1 cellular context compared by ENCODE assay signal in genomic region chr13:44373601-44374347, GRCh38.
TF ChIP-seq lines count a peak whose summit lies in the region.

SERP2 (plus strand) TSS chr13:44373824; CDS start chr13:44374026, 202 bp downstream.

TF ChIP-seq in HEK293, 187 proteins besides CTCF, POLR2A, EP300 and RAD21 (continued from another document and continues in another):
- TF ChIP-seq REST (tag by site-specific recombination; IDR thresholded peaks at IDR 0.05) (no peak), ZFP37 (tag by site-specific recombination; IDR thresholded peaks at IDR 0.05) (no peak), ZNF76 (tag by site-specific recombination; IDR thresholded peaks at IDR 0.05; ENCODE audit: borderline replicate concordance, low read depth) (no peak), ZNF785 (tag by site-specific recombination; IDR thresholded peaks at IDR 0.05) (no peak), SP7 (tag by site-specific recombination; IDR thresholded peaks at IDR 0.05) (no peak), ZNF48 (tag by site-specific recombination; IDR thresholded peaks at IDR 0.05) (no peak), ZNF549 (tag by site-specific recombination; IDR thresholded peaks at IDR 0.05) (no peak), ZNF324 (tag by site-specific recombination; IDR thresholded peaks at IDR 0.05) (no peak), ZNF169 (tag by site-specific recombination; IDR thresholded peaks at IDR 0.05) (no peak), ZNF133 (tag by site-specific recombination; IDR thresholded peaks at IDR 0.05) (no peak), ZNF174 (tag by site-specific recombination; IDR thresholded peaks at IDR 0.05) (no peak), ZNF768 (tag by site-specific recombination; IDR thresholded peaks at IDR 0.05) (no peak), FEZF1 (tag by site-specific recombination; IDR thresholded peaks at IDR 0.05) (no peak), SP3 (tag by site-specific recombination; IDR thresholded peaks at IDR 0.05) (peak; percentile 41; the same call in 1 of the 2 replicates), MYNN (tag by site-specific recombination; IDR thresholded peaks at IDR 0.05; ENCODE audit: borderline replicate concordance) (no peak), ZNF221 (tag by site-specific recombination; IDR thresholded peaks at IDR 0.05; ENCODE audit: borderline replicate concordance) (no peak), ZNF555 (tag by site-specific recombination; conservative IDR thresholded peaks at IDR 0.05) (no peak), ZNF529 (tag by site-specific recombination; IDR thresholded peaks at IDR 0.05; ENCODE audit: insufficient replicate concordance) (no peak), ZNF621 (tag by site-specific recombination; IDR thresholded peaks at IDR 0.05) (no peak), ZNF544 (tag by site-specific recombination; IDR thresholded peaks at IDR 0.05) (no peak), ZNF626 (tag by site-specific recombination; IDR thresholded peaks at IDR 0.05) (no peak), ZNF843 (tag by site-specific recombination; IDR thresholded peaks at IDR 0.05) (no peak), ZNF274 (IDR thresholded peaks at IDR 0.05; ENCODE audit: low read length) (no peak), ZNF274 (tag by site-specific recombination; IDR thresholded peaks at IDR 0.05; ENCODE audit: borderline replicate concordance) (no peak), ZNF571 (tag by site-specific recombination; IDR thresholded peaks at IDR 0.05) (no peak), ZNF239 (tag by site-specific recombination; IDR thresholded peaks at IDR 0.05) (no peak), ZNF112 (tag by site-specific recombination; IDR thresholded peaks at IDR 0.05) (no peak), ZNF132 (tag by site-specific recombination; IDR thresholded peaks at IDR 0.05; ENCODE audit: borderline replicate concordance) (no peak), ZSCAN30 (tag by site-specific recombination; IDR thresholded peaks at IDR 0.05) (0 out of 2 replicates have a peak, but pooled peaks have one; percentile 68), ZNF654 (tag by site-specific recombination; IDR thresholded peaks at IDR 0.05; ENCODE audit: low read depth) (no peak), KLF17 (tag by site-specific recombination; IDR thresholded peaks at IDR 0.05) (no peak; the same call in 1 of the 2 replicates), ZNF175 (tag by site-specific recombination; IDR thresholded peaks at IDR 0.05) (no peak), PRDM10 (tag by site-specific recombination; IDR thresholded peaks at IDR 0.05) (no peak), IKZF3 (tag by site-specific recombination; IDR thresholded peaks at IDR 0.05) (no peak), ZNF514 (tag by site-specific recombination; IDR thresholded peaks at IDR 0.05) (no peak), ZXDB (tag by site-specific recombination; IDR thresholded peaks at IDR 0.05) (no peak), SALL2 (tag by site-specific recombination; IDR thresholded peaks at IDR 0.05; ENCODE audit: borderline replicate concordance) (no peak), ZBTB17 (tag by site-specific recombination; IDR thresholded peaks at IDR 0.05) (peak; percentile 60; the same call in 1 of the 2 replicates), GFI1B (tag by site-specific recombination; IDR thresholded peaks at IDR 0.05) (no peak), ZNF223 (tag by site-specific recombination; IDR thresholded peaks at IDR 0.05) (no peak), ZNF350 (tag by site-specific recombination; IDR thresholded peaks at IDR 0.05) (no peak), YY2 (tag by site-specific recombination; IDR thresholded peaks at IDR 0.05) (no peak), ZNF776 (tag by site-specific recombination; IDR thresholded peaks at IDR 0.05; ENCODE audit: borderline replicate concordance) (no peak), TCF7L2 (IDR thresholded peaks at IDR 0.05; ENCODE audit: borderline replicate concordance, low read depth, low read length) (no peak)
- TF ChIP-seq, protein P1, sequence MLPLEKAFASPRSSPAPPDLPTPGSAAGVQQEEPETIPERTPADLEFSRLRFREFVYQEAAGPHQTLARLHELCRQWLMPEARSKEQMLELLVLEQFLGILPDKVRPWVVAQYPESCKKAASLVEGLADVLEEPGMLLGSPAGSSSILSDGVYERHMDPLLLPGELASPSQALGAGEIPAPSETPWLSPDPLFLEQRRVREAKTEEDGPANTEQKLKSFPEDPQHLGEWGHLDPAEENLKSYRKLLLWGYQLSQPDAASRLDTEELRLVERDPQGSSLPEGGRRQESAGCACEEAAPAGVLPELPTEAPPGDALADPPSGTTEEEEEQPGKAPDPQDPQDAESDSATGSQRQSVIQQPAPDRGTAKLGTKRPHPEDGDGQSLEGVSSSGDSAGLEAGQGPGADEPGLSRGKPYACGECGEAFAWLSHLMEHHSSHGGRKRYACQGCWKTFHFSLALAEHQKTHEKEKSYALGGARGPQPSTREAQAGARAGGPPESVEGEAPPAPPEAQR (tag by site-specific recombination; IDR thresholded peaks at IDR 0.05) = no peak
- TF ChIP-seq, protein P2, sequence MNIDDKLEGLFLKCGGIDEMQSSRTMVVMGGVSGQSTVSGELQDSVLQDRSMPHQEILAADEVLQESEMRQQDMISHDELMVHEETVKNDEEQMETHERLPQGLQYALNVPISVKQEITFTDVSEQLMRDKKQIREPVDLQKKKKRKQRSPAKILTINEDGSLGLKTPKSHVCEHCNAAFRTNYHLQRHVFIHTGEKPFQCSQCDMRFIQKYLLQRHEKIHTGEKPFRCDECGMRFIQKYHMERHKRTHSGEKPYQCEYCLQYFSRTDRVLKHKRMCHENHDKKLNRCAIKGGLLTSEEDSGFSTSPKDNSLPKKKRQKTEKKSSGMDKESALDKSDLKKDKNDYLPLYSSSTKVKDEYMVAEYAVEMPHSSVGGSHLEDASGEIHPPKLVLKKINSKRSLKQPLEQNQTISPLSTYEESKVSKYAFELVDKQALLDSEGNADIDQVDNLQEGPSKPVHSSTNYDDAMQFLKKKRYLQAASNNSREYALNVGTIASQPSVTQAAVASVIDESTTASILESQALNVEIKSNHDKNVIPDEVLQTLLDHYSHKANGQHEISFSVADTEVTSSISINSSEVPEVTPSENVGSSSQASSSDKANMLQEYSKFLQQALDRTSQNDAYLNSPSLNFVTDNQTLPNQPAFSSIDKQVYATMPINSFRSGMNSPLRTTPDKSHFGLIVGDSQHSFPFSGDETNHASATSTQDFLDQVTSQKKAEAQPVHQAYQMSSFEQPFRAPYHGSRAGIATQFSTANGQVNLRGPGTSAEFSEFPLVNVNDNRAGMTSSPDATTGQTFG (tag by site-specific recombination; IDR thresholded peaks at IDR 0.05; ENCODE audit: borderline replicate concordance) = no peak
- TF ChIP-seq, protein P3, sequence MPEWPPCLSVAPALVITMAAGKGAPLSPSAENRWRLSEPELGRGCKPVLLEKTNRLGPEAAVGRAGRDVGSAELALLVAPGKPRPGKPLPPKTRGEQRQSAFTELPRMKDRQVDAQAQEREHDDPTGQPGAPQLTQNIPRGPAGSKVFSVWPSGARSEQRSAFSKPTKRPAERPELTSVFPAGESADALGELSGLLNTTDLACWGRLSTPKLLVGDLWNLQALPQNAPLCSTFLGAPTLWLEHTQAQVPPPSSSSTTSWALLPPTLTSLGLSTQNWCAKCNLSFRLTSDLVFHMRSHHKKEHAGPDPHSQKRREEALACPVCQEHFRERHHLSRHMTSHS (tag by site-specific recombination; IDR thresholded peaks at IDR 0.05) = no peak
- TF ChIP-seq, protein P4, sequence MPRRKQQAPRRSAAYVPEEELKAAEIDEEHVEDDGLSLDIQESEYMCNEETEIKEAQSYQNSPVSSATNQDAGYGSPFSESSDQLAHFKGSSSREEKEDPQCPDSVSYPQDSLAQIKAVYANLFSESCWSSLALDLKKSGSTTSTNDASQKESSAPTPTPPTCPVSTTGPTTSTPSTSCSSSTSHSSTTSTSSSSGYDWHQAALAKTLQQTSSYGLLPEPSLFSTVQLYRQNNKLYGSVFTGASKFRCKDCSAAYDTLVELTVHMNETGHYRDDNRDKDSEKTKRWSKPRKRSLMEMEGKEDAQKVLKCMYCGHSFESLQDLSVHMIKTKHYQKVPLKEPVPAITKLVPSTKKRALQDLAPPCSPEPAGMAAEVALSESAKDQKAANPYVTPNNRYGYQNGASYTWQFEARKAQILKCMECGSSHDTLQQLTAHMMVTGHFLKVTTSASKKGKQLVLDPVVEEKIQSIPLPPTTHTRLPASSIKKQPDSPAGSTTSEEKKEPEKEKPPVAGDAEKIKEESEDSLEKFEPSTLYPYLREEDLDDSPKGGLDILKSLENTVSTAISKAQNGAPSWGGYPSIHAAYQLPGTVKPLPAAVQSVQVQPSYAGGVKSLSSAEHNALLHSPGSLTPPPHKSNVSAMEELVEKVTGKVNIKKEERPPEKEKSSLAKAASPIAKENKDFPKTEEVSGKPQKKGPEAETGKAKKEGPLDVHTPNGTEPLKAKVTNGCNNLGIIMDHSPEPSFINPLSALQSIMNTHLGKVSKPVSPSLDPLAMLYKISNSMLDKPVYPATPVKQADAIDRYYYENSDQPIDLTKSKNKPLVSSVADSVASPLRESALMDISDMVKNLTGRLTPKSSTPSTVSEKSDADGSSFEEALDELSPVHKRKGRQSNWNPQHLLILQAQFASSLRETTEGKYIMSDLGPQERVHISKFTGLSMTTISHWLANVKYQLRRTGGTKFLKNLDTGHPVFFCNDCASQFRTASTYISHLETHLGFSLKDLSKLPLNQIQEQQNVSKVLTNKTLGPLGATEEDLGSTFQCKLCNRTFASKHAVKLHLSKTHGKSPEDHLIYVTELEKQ (tag by site-specific recombination; IDR thresholded peaks at IDR 0.05; ENCODE audit: borderline replicate concordance) = no peak
- TF ChIP-seq, protein P5, sequence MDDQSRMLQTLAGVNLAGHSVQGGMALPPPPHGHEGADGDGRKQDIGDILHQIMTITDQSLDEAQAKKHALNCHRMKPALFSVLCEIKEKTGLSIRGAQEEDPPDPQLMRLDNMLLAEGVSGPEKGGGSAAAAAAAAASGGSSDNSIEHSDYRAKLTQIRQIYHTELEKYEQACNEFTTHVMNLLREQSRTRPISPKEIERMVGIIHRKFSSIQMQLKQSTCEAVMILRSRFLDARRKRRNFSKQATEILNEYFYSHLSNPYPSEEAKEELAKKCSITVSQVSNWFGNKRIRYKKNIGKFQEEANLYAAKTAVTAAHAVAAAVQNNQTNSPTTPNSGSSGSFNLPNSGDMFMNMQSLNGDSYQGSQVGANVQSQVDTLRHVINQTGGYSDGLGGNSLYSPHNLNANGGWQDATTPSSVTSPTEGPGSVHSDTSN (CRISPR knock-in tag; IDR thresholded peaks at IDR 0.05) = no peak
- TF ChIP-seq, protein P6, sequence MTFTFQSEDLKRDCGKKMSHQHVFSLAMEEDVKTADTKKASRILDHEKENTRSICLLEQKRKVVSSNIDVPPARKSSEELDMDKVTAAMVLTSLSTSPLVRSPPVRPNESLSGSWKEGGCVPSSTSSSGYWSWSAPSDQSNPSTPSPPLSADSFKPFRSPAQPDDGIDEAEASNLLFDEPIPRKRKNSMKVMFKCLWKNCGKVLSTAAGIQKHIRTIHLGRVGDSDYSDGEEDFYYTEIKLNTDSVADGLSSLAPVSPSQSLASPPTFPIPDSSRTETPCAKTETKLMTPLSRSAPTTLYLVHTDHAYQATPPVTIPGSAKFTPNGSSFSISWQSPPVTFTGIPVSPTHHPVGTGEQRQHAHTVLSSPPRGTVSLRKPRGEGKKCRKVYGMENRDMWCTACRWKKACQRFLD (tag by site-specific recombination; IDR thresholded peaks at IDR 0.05) = no peak
